Comparison of ENCODE assay signal across 1 cellular context in genomic region chr5:82605441-82605973, GRCh38.
TF ChIP-seq lines count a peak whose summit lies in the region.

No MANE protein-coding gene starts in this region.

TF ChIP-seq in GM23338, 12 proteins besides CTCF, POLR2A, EP300 and RAD21 (continued from another document):
- TF ChIP-seq ETS1 (IDR thresholded peaks at IDR 0.05) = no peak
- TF ChIP-seq REST (IDR thresholded peaks at IDR 0.05; ENCODE audit: unreplicated experiment) = no peak
- TF ChIP-seq STAT1 (IDR thresholded peaks at IDR 0.05; ENCODE audit: unreplicated experiment) = no peak
- no peak for TF ChIP-seq JUNB (IDR thresholded peaks at IDR 0.05; ENCODE audit: unreplicated experiment)
- TF ChIP-seq ZNF331 (CRISPR knock-in tag; IDR thresholded peaks at IDR 0.05; ENCODE audit: low read depth) = no peak
- TF ChIP-seq ZNF114 (CRISPR knock-in tag; IDR thresholded peaks at IDR 0.05) = no peak
- TF ChIP-seq ZNF462 (CRISPR knock-in tag; IDR thresholded peaks at IDR 0.05) = no peak
- no peak for TF ChIP-seq NANOG (IDR thresholded peaks at IDR 0.05; ENCODE audit: borderline replicate concordance)
- no peak for TF ChIP-seq EZH2phosphoT487 (IDR thresholded peaks at IDR 0.05; ENCODE audit: unreplicated experiment)
- no peak for TF ChIP-seq CREB1 (CRISPR knock-in tag; IDR thresholded peaks at IDR 0.05; ENCODE audit: low read depth)
- no peak for TF ChIP-seq EZH2 (IDR thresholded peaks at IDR 0.05; ENCODE audit: low read depth, unreplicated experiment)
